Comparison of ENCODE assay signal across 9 cellular contexts in genomic region chr9:80635065-80635464, GRCh38.
"Had no signal": no experiment of that assay in that cellular context is flagged by ENCODE, and none has a peak within 500 bp of the region (broad histone marks: within the 10 kb centered on the region; RNA-seq: fewer than 3 reads in every experiment).

No MANE protein-coding gene starts in this region.

- ATAC-seq: GM23338, HCT116 had no signal

- H3K27ac ChIP-seq: KMS-11 had no signal

- DNase-seq: H7, KBM-7 had no signal

- H3K4me1 Mint-ChIP-seq: IgD-negative memory B cell had no signal

- H3K4me1 ChIP-seq: HAP-1 had no signal

- H3K27me3 Mint-ChIP-seq: IgD-negative memory B cell had no signal

- H3K4me3 ChIP-seq: GM23338, HAP-1 had no signal

- H3K4me3 Mint-ChIP-seq: GM23338, IgD-negative memory B cell had no signal

- FAIRE-seq: H1, HTR-8/SVneo had no signal

- H3K36me3 ChIP-seq: HAP-1 had no signal

- H3K9me3 ChIP-seq: HAP-1 had no signal

- H3K27ac Mint-ChIP-seq: GM23338, IgD-negative memory B cell had no signal
